In the genomic region with DNA sequence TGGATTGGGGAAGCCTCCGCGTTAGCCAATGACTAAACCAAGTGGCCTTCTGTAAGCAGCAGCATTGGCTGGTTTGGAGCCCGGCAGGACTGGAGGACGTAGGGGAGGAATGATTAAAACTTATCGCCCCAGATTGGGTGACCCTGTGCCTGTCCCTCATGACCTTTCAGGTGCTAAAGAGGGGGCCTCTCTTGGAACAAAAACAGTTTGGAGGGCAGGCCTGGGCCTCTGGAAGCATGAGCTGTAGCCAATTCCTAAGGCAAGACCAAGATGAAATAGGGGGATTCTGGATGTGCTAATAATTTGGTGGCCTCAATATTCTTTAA, we compare ENCODE assay signal across 9 cellular contexts. TPM values are rescaled to one million over a fixed set of nuclear protein-coding genes. Genes with fewer than 3 reads are reported as not detected.
DNase-seq lines count a peak whose midpoint lies in the region; ATAC-seq and TF ChIP-seq lines count a peak whose summit lies in the region.
"Had no signal": no experiment of that assay in that cellular context is flagged by ENCODE, and none has a peak within 500 bp of the region (broad histone marks: within the 10 kb centered on the region; RNA-seq: fewer than 3 reads in every experiment).

No MANE protein-coding gene starts in this region.

- TF ChIP-seq CTCF in liver (IDR thresholded peaks at IDR 0.05; ENCODE audit: low read depth, low read length, missing input control) (no peak), thoracic aorta (IDR thresholded peaks at IDR 0.05) (no peak)

- peak overlapping the region in 2 of 3 donors; percentile 75 to 83 for H3K4me3 ChIP-seq in liver (ENCODE audit: low read depth in 1 of 3, low read length in 3 of 3)
- H3K4me3 ChIP-seq in thoracic aorta: peak overlapping the region; percentile 80

- DNase-seq in activated T-cell treated with anti-CD3 and anti-CD28 coated beads, Interleukin-2, amount 50 U/mL, for 4 hours: no peak
- DNase-seq in activated T-cell treated with anti-CD3 and anti-CD28 coated beads for 4 hours: no peak
- peak; percentile 13 for DNase-seq in activated naive CD8-positive, alpha-beta T cell treated with anti-CD3 and anti-CD28 coated beads for 36 hours
- DNase-seq in thoracic aorta (ENCODE audit: low spot score): no peak
- DNase-seq in NCI-H510A (lab: John Stamatoyannopoulos, UW): no peak
- DNase-seq: activated CD8-positive, alpha-beta memory T cell treated with anti-CD3 and anti-CD28 coated beads, Interleukin-2, amount 50 U/mL, for 4 hours had no signal

- 21% methylated on average over 5 of the region's 5 CpGs for WGBS in liver

- no peaks in the 10 kb centered on the region for H3K27me3 ChIP-seq in liver (ENCODE audit: control insufficient read depth in 4 of 4, insufficient read depth in 4 of 4, low read length in 3 of 4)
- no peaks in the 10 kb centered on the region for H3K27me3 ChIP-seq in thoracic aorta (replicated peaks; ENCODE audit: insufficient read depth)

- H3K36me3 Mint-ChIP-seq in activated T-cell treated with anti-CD3 and anti-CD28 coated beads, Interleukin-2, amount 50 U/mL, for 4 hours (ENCODE audit: insufficient read depth): no peaks in the 10 kb centered on the region
- H3K36me3 Mint-ChIP-seq in activated naive CD8-positive, alpha-beta T cell treated with anti-CD3 and anti-CD28 coated beads for 36 hours: no peaks in the 10 kb centered on the region

- no peaks in the 10 kb centered on the region for H3K9me3 Mint-ChIP-seq in activated T-cell treated with anti-CD3 and anti-CD28 coated beads, Interleukin-2, amount 50 U/mL, for 4 hours
- no peaks in the 10 kb centered on the region for H3K9me3 Mint-ChIP-seq in activated naive CD8-positive, alpha-beta T cell treated with anti-CD3 and anti-CD28 coated beads for 36 hours

- H3K4me1 Mint-ChIP-seq in activated T-cell treated with anti-CD3 and anti-CD28 coated beads, Interleukin-2, amount 50 U/mL, for 4 hours (ENCODE audit: low read depth): peaks cover 24% of the 10 kb centered on the region
- H3K4me1 Mint-ChIP-seq in activated naive CD8-positive, alpha-beta T cell treated with anti-CD3 and anti-CD28 coated beads for 36 hours: peaks cover 25% of the 10 kb centered on the region

- ATAC-seq in activated T-cell treated with anti-CD3 and anti-CD28 coated beads, Interleukin-2, amount 50 U/mL, for 4 hours: no peak
- ATAC-seq in thoracic aorta (ENCODE audit: insufficient number of reproducible peaks, low FRiP score, low read depth): peak; percentile 54
- ATAC-seq in GM18511 (IDR thresholded peaks at IDR 0.05; ENCODE audit: unreplicated experiment): no peak
- ATAC-seq in HG02610 (IDR thresholded peaks at IDR 0.05; ENCODE audit: unreplicated experiment): no peak

- no peak overlapping the region for H3K9ac ChIP-seq in liver (ENCODE audit: low read depth in 1 of 2, low read length in 2 of 2)

- peak overlapping the region; percentile 83 for H3K4me3 Mint-ChIP-seq in activated T-cell treated with anti-CD3 and anti-CD28 coated beads, Interleukin-2, amount 50 U/mL, for 4 hours
- no peak overlapping the region for H3K4me3 Mint-ChIP-seq in activated naive CD8-positive, alpha-beta T cell treated with anti-CD3 and anti-CD28 coated beads for 36 hours

- TF ChIP-seq RAD21 in liver (IDR thresholded peaks at IDR 0.05): no peak

- H3K4me1 ChIP-seq in liver (ENCODE audit: control insufficient read depth in 4 of 4, insufficient read depth in 4 of 4, low read length in 3 of 4) (peaks cover 2 to 26% (median 4%) of the 10 kb centered on the region in 4 donors), thoracic aorta (ENCODE audit: control insufficient read depth in 1 of 2, low read depth in 2 of 2) (peaks cover 39 to 71% of the 10 kb centered on the region in 2 donors)

- H3K27ac Mint-ChIP-seq in activated naive CD8-positive, alpha-beta T cell treated with anti-CD3 and anti-CD28 coated beads for 36 hours: no peak overlapping the region

- H3K27me3 Mint-ChIP-seq in activated T-cell treated with anti-CD3 and anti-CD28 coated beads, Interleukin-2, amount 50 U/mL, for 4 hours (ENCODE audit: low read depth): peaks cover 35% of the 10 kb centered on the region
- H3K27me3 Mint-ChIP-seq in activated naive CD8-positive, alpha-beta T cell treated with anti-CD3 and anti-CD28 coated beads for 36 hours: peaks cover 30% of the 10 kb centered on the region

- H3K36me3 ChIP-seq in liver (ENCODE audit: control insufficient read depth in 4 of 4, insufficient read depth in 3 of 4, low read depth in 1 of 4, low read length in 3 of 4) (no peaks in the 10 kb centered on the region), thoracic aorta (no peaks in the 10 kb centered on the region)

- H3K9me3 ChIP-seq in liver (ENCODE audit: control insufficient read depth in 4 of 4, low read length in 3 of 4): no peaks in the 10 kb centered on the region
- H3K9me3 ChIP-seq in thoracic aorta: no peaks in the 10 kb centered on the region

- H3K27ac ChIP-seq in liver (ENCODE audit: low read depth in 1 of 2, low read length in 2 of 2): peak overlapping the region; percentile 61 to 75
- H3K27ac ChIP-seq in thoracic aorta: peak overlapping the region; percentile 88

TF ChIP-seq in liver, 16 proteins besides CTCF, POLR2A, EP300 and RAD21:
- TF ChIP-seq YY1 (IDR thresholded peaks at IDR 0.05) (no peak), JUND (IDR thresholded peaks at IDR 0.05) (no peak), TAF1 (conservative IDR thresholded peaks at IDR 0.05) (no peak), HNF4A (conservative IDR thresholded peaks at IDR 0.05) (no peak)
- TF ChIP-seq, protein P1, sequence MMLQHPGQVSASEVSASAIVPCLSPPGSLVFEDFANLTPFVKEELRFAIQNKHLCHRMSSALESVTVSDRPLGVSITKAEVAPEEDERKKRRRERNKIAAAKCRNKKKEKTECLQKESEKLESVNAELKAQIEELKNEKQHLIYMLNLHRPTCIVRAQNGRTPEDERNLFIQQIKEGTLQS (IDR thresholded peaks at IDR 0.05): no peak

RNA-seq across cellular contexts. Expression of a gene that starts 1.4 kb away (rescaled TPM):
- total RNA-seq in activated T-cell treated with anti-CD3 and anti-CD28 coated beads, Interleukin-2, amount 50 U/mL, for 4 hours: 1 to 10 TPM in 1 of 3 donors, under 1 TPM in 2; 0.38 to 1.2 (median 0.58) TPM
- total RNA-seq in activated naive CD8-positive, alpha-beta T cell treated with anti-CD3 and anti-CD28 coated beads for 36 hours: 1 to 10 TPM; 2.6 to 3.3 TPM
- total RNA-seq in liver (10 to 100 TPM in 1 of 2 donors, 1 to 10 TPM in 1; 2.8 to 50.2 TPM), thoracic aorta (10 to 100 TPM; 17.0 to 62.1 TPM)
- 1 to 10 TPM; 2.1 to 5.6 TPM for polyA plus RNA-seq in liver
